In the genomic region with DNA sequence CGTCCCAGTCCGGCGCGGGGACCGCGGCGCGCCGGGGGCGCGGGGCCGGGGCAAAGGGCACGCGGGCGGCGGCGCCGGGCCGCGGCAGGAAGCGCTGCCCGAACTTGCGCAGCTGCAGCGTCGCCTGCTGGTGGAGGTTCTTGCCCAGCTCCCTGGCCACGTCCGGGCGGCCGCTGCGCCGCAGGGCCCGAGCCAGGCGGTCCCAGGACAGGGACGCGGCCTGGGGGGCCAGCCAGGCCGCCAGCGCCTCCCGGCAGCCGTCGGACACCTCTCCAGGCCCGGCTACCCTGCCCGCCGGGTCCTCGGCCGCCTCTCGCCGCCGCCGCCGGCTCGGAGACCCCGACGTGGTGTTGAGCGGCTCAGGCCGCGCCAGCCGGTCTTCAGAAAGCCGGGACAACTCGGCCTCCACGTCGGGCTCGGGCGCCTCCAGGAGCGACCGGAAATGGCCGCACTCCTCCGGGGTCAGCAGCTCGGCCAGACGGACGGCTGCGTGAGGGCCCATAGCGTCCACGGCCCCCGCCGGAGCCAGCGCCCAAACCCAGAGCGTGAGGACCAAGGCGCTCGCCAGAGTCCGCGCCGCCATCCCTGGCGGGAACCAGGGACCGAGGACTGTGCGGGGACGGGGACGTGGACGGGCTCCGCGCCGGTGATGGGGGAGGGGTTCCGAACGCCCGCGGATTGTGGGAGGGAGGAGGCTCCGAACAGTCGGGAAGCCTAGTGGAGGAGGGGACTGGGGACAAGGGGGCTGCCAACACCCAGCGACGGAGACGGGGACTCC, we compare ENCODE assay signal across 8 cellular contexts. TPM values are rescaled to one million over a fixed set of nuclear protein-coding genes. Genes with fewer than 3 reads are reported as not detected.
DNase-seq lines count a peak whose midpoint lies in the region; ATAC-seq and TF ChIP-seq lines count a peak whose summit lies in the region.

No MANE protein-coding gene starts in this region.

- intact Hi-C loops in CD14-positive monocyte (cut with micrococcal nuclease), result loop anchor here (5.0 to 10.0 kb wide), 2 partner anchors 58 to 390 kb away; a partner anchor contains a TSS

- H3K27ac ChIP-seq in HUES48 (ENCODE audit: low read depth, low read length) (peak overlapping the region; percentile 45), hepatocyte (peak overlapping the region; percentile 94), rectal smooth muscle tissue (ENCODE audit: low read depth, low read length) (no peak overlapping the region)

- H3K4me3 Mint-ChIP-seq in CD14-positive monocyte, result peak overlapping the region; percentile 70 to 78

- H4K20me1 ChIP-seq in hepatocyte (ENCODE audit: insufficient read depth, poor library complexity, severe bottlenecking), result no peaks in the 10 kb centered on the region

- H3K36me3 ChIP-seq in HUES48 (ENCODE audit: control insufficient read depth, insufficient read depth, low read length), result no peaks in the 10 kb centered on the region
- no peaks in the 10 kb centered on the region for H3K36me3 ChIP-seq in hepatocyte (replicated peaks; ENCODE audit: insufficient read depth, low read depth)
- H3K36me3 ChIP-seq in rectal smooth muscle tissue (ENCODE audit: control insufficient read depth, insufficient read depth, low read length), result no peaks in the 10 kb centered on the region

- peaks cover 32% of the 10 kb centered on the region for H3K4me1 Mint-ChIP-seq in CD14-positive monocyte

- no peaks in the 10 kb centered on the region for H3K79me2 ChIP-seq in hepatocyte

- H3K9me2 ChIP-seq in hepatocyte (replicated peaks; ENCODE audit: insufficient read depth), result no peaks in the 10 kb centered on the region

- H3K9me3 Mint-ChIP-seq in CD14-positive monocyte, result peaks cover 0 to 5% (median 0%) of the 10 kb centered on the region in 7 donors

- WGBS in hepatocyte (ENCODE audit: low lambda C conversion rate, missing lambda C conversion rate), result 6% methylated on average over 51 of the region's 100 CpGs

- H3K4me3 ChIP-seq in HUES48 (ENCODE audit: low read depth, low read length) (peak overlapping the region; percentile 69), hepatocyte (peak overlapping the region; percentile 82), rectal smooth muscle tissue (ENCODE audit: low read length) (peak overlapping the region; percentile 61)

- TF ChIP-seq CTCF in CD14-positive monocyte (IDR thresholded peaks at IDR 0.05) (peak; percentile 66), hepatocyte (IDR thresholded peaks at IDR 0.05; ENCODE audit: poor library complexity) (peak; percentile 56)

- H3K4me2 ChIP-seq in hepatocyte, result peak overlapping the region; percentile 94

- no peak for ATAC-seq in HG03565 (IDR thresholded peaks at IDR 0.05; ENCODE audit: unreplicated experiment)

- H3K36me3 Mint-ChIP-seq in CD14-positive monocyte, result peaks cover 0 to 12% of the 10 kb centered on the region in 2 donors

- peak overlapping the region in 2 of 7 donors; percentile 36 to 50 for H3K27ac Mint-ChIP-seq in CD14-positive monocyte

- H3K4me1 ChIP-seq in HUES48 (ENCODE audit: control insufficient read depth, insufficient read depth, low read length) (peaks cover 4% of the 10 kb centered on the region; the same call in 1 of the 2 replicates), hepatocyte (ENCODE audit: insufficient read depth) (no peaks in the 10 kb centered on the region), rectal smooth muscle tissue (ENCODE audit: control insufficient read depth, insufficient read depth, low read length) (no peaks in the 10 kb centered on the region)

- peak overlapping the region; percentile 97 for H2AFZ ChIP-seq in hepatocyte

- H3K27me3 ChIP-seq in HUES48 (ENCODE audit: control insufficient read depth, insufficient read depth, low read length) (peaks cover 36% of the 10 kb centered on the region), hepatocyte (no peaks in the 10 kb centered on the region), rectal smooth muscle tissue (ENCODE audit: control insufficient read depth, insufficient read depth, low read length) (no peaks in the 10 kb centered on the region)

- H3K9me3 ChIP-seq in HUES48 (ENCODE audit: control insufficient read depth, insufficient read depth, low read length) (no peaks in the 10 kb centered on the region), hepatocyte (ENCODE audit: low read depth) (no peaks in the 10 kb centered on the region)

- H3K9ac ChIP-seq in HUES48 (ENCODE audit: low read depth, low read length) (peak overlapping the region; percentile 46), rectal smooth muscle tissue (ENCODE audit: low read length) (peak overlapping the region; percentile 32)

- DNase-seq in CD14-positive monocyte (ENCODE audit: low spot score) (peak; percentile 68), T-helper 22 cell (ENCODE audit: low read depth) (peak; percentile 30), astrocyte of the hippocampus (ENCODE audit: low read depth, low spot score) (peak; percentile 91), hepatocyte (ENCODE audit: low spot score) (peak; percentile 90), KG1 (lab: John Stamatoyannopoulos, UW) (no peak)

- H3K27me3 Mint-ChIP-seq in CD14-positive monocyte (ENCODE audit: low read depth in 3 of 3), result peaks cover 10 to 33% (median 25%) of the 10 kb centered on the region in 3 donors

RNA-seq across cellular contexts. Expression of a gene that starts 34.0 kb away (rescaled TPM):
- under 1 TPM in 1 of 2 donors, not detected in 1; 0.06 TPM for polyA plus RNA-seq in CD14-positive monocyte
- total RNA-seq in hepatocyte, result 2.1 and 3.2 TPM in 2 replicates
- 1.1 and 1.9 TPM in 2 replicates for polyA plus RNA-seq in hepatocyte
